ENCODE assay signal across 19 cellular contexts in the genomic region with DNA sequence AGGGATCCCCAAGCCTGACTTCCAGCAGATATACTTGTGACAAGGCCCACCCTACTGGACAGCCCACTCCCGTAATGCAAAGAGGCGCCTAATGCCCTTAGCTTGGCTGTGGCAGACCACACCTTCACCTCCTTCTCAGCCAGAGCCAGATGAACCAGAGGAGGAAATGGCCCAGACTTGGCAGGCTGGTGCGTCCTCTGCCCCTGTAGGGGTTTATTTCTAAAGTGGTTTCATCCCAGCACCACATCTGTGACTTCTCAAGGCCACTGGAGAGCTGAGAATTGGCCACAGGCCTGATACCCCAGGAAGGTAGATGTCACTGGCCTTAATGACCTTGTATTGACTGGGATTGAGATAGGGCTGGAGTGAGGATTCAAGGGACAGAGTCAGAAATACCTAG. TPM values are rescaled to one million over a fixed set of nuclear protein-coding genes. Genes with fewer than 3 reads are reported as not detected.
A peak's percentile ranks its signal among the peaks of the same experiment; 100 is the strongest.
DNase-seq lines count a peak whose midpoint lies in the region; ATAC-seq and TF ChIP-seq lines count a peak whose summit lies in the region.
"Had no signal": no experiment of that assay in that cellular context is flagged by ENCODE, and none has a peak within 500 bp of the region (broad histone marks: within the 10 kb centered on the region; RNA-seq: fewer than 3 reads in every experiment).

No MANE protein-coding gene starts in this region.

- H4K20me1 ChIP-seq in neural progenitor cell (ENCODE audit: low read depth): peaks cover 72% of the 10 kb centered on the region

- TF ChIP-seq POLR2A in esophagus muscularis mucosa (IDR thresholded peaks at IDR 0.05; ENCODE audit: low read depth): no peak
- no peak for TF ChIP-seq POLR2A in uterus (IDR thresholded peaks at IDR 0.05)
- no peak for TF ChIP-seq POLR2A in GM18505 (IDR thresholded peaks at IDR 0.05; ENCODE audit: borderline replicate concordance, extremely low read depth, insufficient read depth, insufficient read length)

- intact Hi-C loops in natural killer cell (cut with micrococcal nuclease): no loop called here
- intact Hi-C loops in esophagus muscularis mucosa (cut with DNase I): no loop called here
- intact Hi-C loops in uterus (cut with DNase I; ENCODE audit: low total_unique reads): no loop called here

- no peak overlapping the region for H2AFZ ChIP-seq in neural progenitor cell (replicated peaks)

- no peak for ATAC-seq in natural killer cell treated with Interleukin-12 subunit alpha and Interleukin-12 subunit beta and Interleukin-15 and Interleukin-18, amount 100 ng/mL, for 72 hours
- ATAC-seq in natural killer cell (no peak), GM18505 (IDR thresholded peaks at IDR 0.05; ENCODE audit: unreplicated experiment) (no peak)
- ATAC-seq: left ventricle myocardium superior had no signal

- 92% methylated on average over 3 of the region's 3 CpGs for WGBS in esophagus muscularis mucosa

- H3K9me3 Mint-ChIP-seq in natural killer cell treated with Interleukin-12 subunit alpha and Interleukin-12 subunit beta and Interleukin-15 and Interleukin-18, amount 100 ng/mL, for 72 hours: no peaks in the 10 kb centered on the region
- H3K9me3 Mint-ChIP-seq in natural killer cell (no peaks in the 10 kb centered on the region), neural progenitor cell (no peaks in the 10 kb centered on the region)
- H3K9me3 Mint-ChIP-seq: activated naive CD4-positive, alpha-beta T cell treated with anti-CD3 and anti-CD28 coated beads for 36 hours; IgD-negative memory B cell had no signal

- no peaks in the 10 kb centered on the region for H3K27me3 ChIP-seq in esophagus muscularis mucosa
- no peaks in the 10 kb centered on the region for H3K27me3 ChIP-seq in neural progenitor cell
- no peaks in the 10 kb centered on the region for H3K27me3 ChIP-seq in uterus
- H3K27me3 ChIP-seq: tibial artery had no signal

- H3K27me3 Mint-ChIP-seq in natural killer cell treated with Interleukin-12 subunit alpha and Interleukin-12 subunit beta and Interleukin-15 and Interleukin-18, amount 100 ng/mL, for 72 hours: peaks cover 23 to 50% of the 10 kb centered on the region in 2 donors
- peaks cover 17 to 40% of the 10 kb centered on the region in 2 donors for H3K27me3 Mint-ChIP-seq in natural killer cell (ENCODE audit: low read depth in 2 of 2)
- peaks cover 11% of the 10 kb centered on the region for H3K27me3 Mint-ChIP-seq in neural progenitor cell (ENCODE audit: insufficient read depth, low read depth)

- TF ChIP-seq EP300 in esophagus muscularis mucosa (IDR thresholded peaks at IDR 0.05): no peak

- H3K36me3 ChIP-seq in esophagus muscularis mucosa (peaks cover 0 to 5% (median 0%) of the 10 kb centered on the region in 4 donors), neural progenitor cell (peaks cover under 1% of the 10 kb centered on the region), uterus (no peaks in the 10 kb centered on the region)
- H3K36me3 ChIP-seq: prostate gland, spleen had no signal

- peaks cover 31% of the 10 kb centered on the region for H3K79me2 ChIP-seq in neural progenitor cell (ENCODE audit: low read depth)

- H3K9me3 ChIP-seq in esophagus muscularis mucosa (no peaks in the 10 kb centered on the region), neural progenitor cell (ENCODE audit: low read depth) (no peaks in the 10 kb centered on the region), uterus (no peaks in the 10 kb centered on the region)
- H3K9me3 ChIP-seq: prostate gland, spleen, tibial artery had no signal

- H3K4me3 Mint-ChIP-seq in natural killer cell treated with Interleukin-12 subunit alpha and Interleukin-12 subunit beta and Interleukin-15 and Interleukin-18, amount 100 ng/mL, for 72 hours: peak overlapping the region; percentile 33
- H3K4me3 Mint-ChIP-seq in natural killer cell (no peak overlapping the region), neural progenitor cell (peak overlapping the region; percentile 78)
- H3K4me3 Mint-ChIP-seq: activated naive CD4-positive, alpha-beta T cell treated with anti-CD3 and anti-CD28 coated beads for 36 hours; CD14-positive monocyte; IgD-negative memory B cell had no signal

- TF ChIP-seq CTCF in natural killer cell (IDR thresholded peaks at IDR 0.05) (no peak), esophagus muscularis mucosa (IDR thresholded peaks at IDR 0.05) (no peak), neural progenitor cell (IDR thresholded peaks at IDR 0.05) (no peak), uterus (IDR thresholded peaks at IDR 0.05) (no peak)

- peak overlapping the region; percentile 58 for H3K4me2 ChIP-seq in neural progenitor cell

- H3K4me3 ChIP-seq in esophagus muscularis mucosa (no peak overlapping the region), neural progenitor cell (no peak overlapping the region), uterus (no peak overlapping the region)
- H3K4me3 ChIP-seq: prostate gland, spleen, tibial artery had no signal

- H3K27ac Mint-ChIP-seq in natural killer cell treated with Interleukin-12 subunit alpha and Interleukin-12 subunit beta and Interleukin-15 and Interleukin-18, amount 100 ng/mL, for 72 hours: peak overlapping the region in 1 of 2 donors; percentile 83
- no peak overlapping the region for H3K27ac Mint-ChIP-seq in natural killer cell
- peak overlapping the region; percentile 100 for H3K27ac Mint-ChIP-seq in neural progenitor cell
- H3K27ac Mint-ChIP-seq: activated naive CD4-positive, alpha-beta T cell treated with anti-CD3 and anti-CD28 coated beads for 36 hours; CD14-positive monocyte; IgD-negative memory B cell had no signal

- H3K27ac ChIP-seq in esophagus muscularis mucosa (replicated peaks in 1 of 4) (peak overlapping the region; percentile 69 to 87 (median 80)), neural progenitor cell (no peak overlapping the region), uterus (peak overlapping the region; percentile 89 to 93)

- no peak overlapping the region for H3K9ac ChIP-seq in neural progenitor cell

- peaks cover 53% of the 10 kb centered on the region for H3F3A ChIP-seq in neural progenitor cell (ENCODE audit: low read depth)

- H3K4me1 ChIP-seq in esophagus muscularis mucosa: peaks cover 0 to 84% (median 73%) of the 10 kb centered on the region in 4 donors
- peaks cover 48% of the 10 kb centered on the region for H3K4me1 ChIP-seq in neural progenitor cell
- peaks cover 18 to 20% of the 10 kb centered on the region in 2 donors for H3K4me1 ChIP-seq in uterus
- H3K4me1 ChIP-seq: prostate gland had no signal

- peaks cover 22 to 28% of the 10 kb centered on the region in 2 donors for H3K4me1 Mint-ChIP-seq in natural killer cell treated with Interleukin-12 subunit alpha and Interleukin-12 subunit beta and Interleukin-15 and Interleukin-18, amount 100 ng/mL, for 72 hours (ENCODE audit: low read depth in 2 of 2)
- H3K4me1 Mint-ChIP-seq in natural killer cell (no peaks in the 10 kb centered on the region), neural progenitor cell (peaks cover 83% of the 10 kb centered on the region)

- H3K36me3 Mint-ChIP-seq in natural killer cell treated with Interleukin-12 subunit alpha and Interleukin-12 subunit beta and Interleukin-15 and Interleukin-18, amount 100 ng/mL, for 72 hours: no peaks in the 10 kb centered on the region
- H3K36me3 Mint-ChIP-seq in natural killer cell (no peaks in the 10 kb centered on the region), neural progenitor cell (peaks cover 41% of the 10 kb centered on the region)
- H3K36me3 Mint-ChIP-seq: CD14-positive monocyte, IgD-negative memory B cell had no signal

- no peak for DNase-seq in natural killer cell treated with Interleukin-12 subunit alpha and Interleukin-12 subunit beta and Interleukin-15 and Interleukin-18, amount 100 ng/mL, for 72 hours (ENCODE audit: low spot score)
- DNase-seq in natural killer cell (no peak), esophagus muscularis mucosa (ENCODE audit: extremely low spot score) (no peak), neural progenitor cell (ENCODE audit: low spot score) (no peak), uterus (no peak), NCI-H2171 treated with DMSO at 0.1 percent for 48 hours (lab: John Stamatoyannopoulos, UW) (no peak)
- no peak for DNase-seq in activated CD4-positive, CD25-positive, alpha-beta regulatory T cell (lab: John Stamatoyannopoulos, UW)
- DNase-seq: activated naive CD4-positive, alpha-beta T cell treated with anti-CD3 and anti-CD28 coated beads for 36 hours; anterior cingulate cortex; foreskin fibroblast; left ventricle myocardium superior; NCI-H1694; NCI-H446; spleen; tibial artery had no signal

RNA-seq across cellular contexts. Expression of a gene that starts 29.5 kb away (rescaled TPM):
- 1 to 10 TPM in 1 of 2 donors, not detected in 1; 1.5 TPM for total RNA-seq in natural killer cell treated with Interleukin-12 subunit alpha and Interleukin-12 subunit beta and Interleukin-15 and Interleukin-18, amount 100 ng/mL, for 72 hours
- under 1 TPM in 1 of 3 donors, not detected in 2; 0.10 TPM for total RNA-seq in natural killer cell
- total RNA-seq in esophagus muscularis mucosa: 100 to 1,000 TPM in 1 of 4 donors, 10 to 100 TPM in 3; 87.2 to 119 (median 90.8) TPM
- total RNA-seq in neural progenitor cell (ENCODE audit: low replicate concordance): 35.2 and 57.3 TPM in 2 replicates
- 100 to 1,000 TPM; 103 to 169 (median 105) TPM for total RNA-seq in uterus

Comparison
In these comparisons a context has a peak if more than half of its experiments do, and no peak if none do; other contexts are left out.
1. RNA of a gene that starts 29.5 kb away (total RNA-seq): 103 to 169 TPM in uterus, 87.2 to 119 TPM in esophagus muscularis mucosa and 35.2 to 57.3 TPM in neural progenitor cell; 1.5 TPM in natural killer cell treated with Interleukin-12 subunit alpha and Interleukin-12 subunit beta and Interleukin-15 and Interleukin-18, amount 100 ng/mL, for 72 hours and 0.10 TPM in natural killer cell; every median in the first group is over 10 times any median in the second.